26 cellular contexts compared by ENCODE assay signal in genomic region chr20:4190792-4191519, GRCh38. TPM values are rescaled to one million over a fixed set of nuclear protein-coding genes. Genes with fewer than 3 reads are reported as not detected.
DNase-seq lines count a peak whose midpoint lies in the region; ATAC-seq and TF ChIP-seq lines count a peak whose summit lies in the region.
"Had no signal": no experiment of that assay in that cellular context is flagged by ENCODE, and none has a peak within 500 bp of the region (broad histone marks: within the 10 kb centered on the region; RNA-seq: fewer than 3 reads in every experiment).

No MANE protein-coding gene starts in this region.

- no peak for DNase-seq in activated naive CD4-positive, alpha-beta T cell treated with anti-CD3 and anti-CD28 coated beads, Interleukin-2, amount 50 U/mL, for 72 hours (ENCODE audit: low spot score in 2 of 2)
- no peak for DNase-seq in activated naive CD4-positive, alpha-beta T cell treated with Interleukin-2 at 50 U/mL for 16 hours
- DNase-seq in RWPE2 (ENCODE audit: low spot score) (no peak), kidney tubule cell (ENCODE audit: low spot score) (peak; percentile 78), globus pallidus (ENCODE audit: low spot score) (no peak), Right ventricle myocardium inferior (ENCODE audit: missing footprints) (no peak)
- DNase-seq: activated CD4-positive, alpha-beta memory T cell treated with anti-CD3 and anti-CD28 coated beads, Interleukin-2, amount 10 ng/mL, durations not matched to agents 7 days and 5 days; activated CD8-positive, alpha-beta memory T cell treated with anti-CD3 and anti-CD28 coated beads, Interleukin-2, amount 50 U/mL, for 4 hours; BE2C; CD8-positive, alpha-beta T cell; EL; hypothalamus; left cardiac atrium; NCI-H146; NCI-H526 treated with DMSO at 0.1 percent for 48 hours; SHP77 treated with DMSO at 0.1 percent for 48 hours; small intestine; uterus had no signal

- peak overlapping the region; percentile 72 for H3K27ac ChIP-seq in RWPE2 (ENCODE audit: poor library complexity, severe bottlenecking)
- H3K27ac ChIP-seq: uterus had no signal

- intact Hi-C loops in Right ventricle myocardium inferior (cut with DNase I): no loop called here

- peak overlapping the region in 1 of 2 donors; percentile 52 for H3K27ac Mint-ChIP-seq in activated naive CD4-positive, alpha-beta T cell treated with anti-CD3 and anti-CD28 coated beads, Interleukin-2, amount 50 U/mL, for 72 hours
- H3K27ac Mint-ChIP-seq: activated CD4-positive, alpha-beta memory T cell treated with anti-CD3 and anti-CD28 coated beads, Interleukin-2, amount 10 ng/mL, durations not matched to agents 7 days and 5 days; activated naive CD4-positive, alpha-beta T cell treated with anti-CD3 and anti-CD28 coated beads, Interleukin-2, amount 50 U/mL, for 24 hours; CD8-positive, alpha-beta T cell; nephron; stimulated activated naive CD8-positive, alpha-beta T cell treated with anti-CD3 and anti-CD28 coated beads, Interleukin-15, Interleukin-2, amounts not matched to agents 100 ng/mL and 50 ng/mL, for 24 hours; T-helper 2 cell treated with Interferon-gamma antibody and Interleukin-4, amounts not matched to agents 5 μg/mL and 100 μg/mL, for 36 hours had no signal

- H3K4me1 ChIP-seq in RWPE2 (ENCODE audit: insufficient read depth, poor library complexity, severe bottlenecking): peaks cover 30% of the 10 kb centered on the region
- H3K4me1 ChIP-seq: BE2C, HAP-1, uterus had no signal

- no peaks in the 10 kb centered on the region for H3K9me3 ChIP-seq in RWPE2 (ENCODE audit: severe bottlenecking)
- H3K9me3 ChIP-seq: BE2C, HAP-1, uterus had no signal

- TF ChIP-seq CTCF in RWPE2 (IDR thresholded peaks at IDR 0.05; ENCODE audit: poor library complexity, severe bottlenecking): no peak

- H3K4me3 ChIP-seq in RWPE2 (ENCODE audit: severe bottlenecking): no peak overlapping the region
- H3K4me3 ChIP-seq: HAP-1, uterus had no signal

- H3K27me3 ChIP-seq in RWPE2 (ENCODE audit: insufficient read depth, poor library complexity, severe bottlenecking): no peaks in the 10 kb centered on the region
- H3K27me3 ChIP-seq: uterus had no signal

- H3K36me3 Mint-ChIP-seq in activated naive CD4-positive, alpha-beta T cell treated with anti-CD3 and anti-CD28 coated beads, Interleukin-2, amount 50 U/mL, for 72 hours: no peaks in the 10 kb centered on the region
- H3K36me3 Mint-ChIP-seq: activated naive CD4-positive, alpha-beta T cell treated with anti-CD3 and anti-CD28 coated beads, Interleukin-2, amount 50 U/mL, for 24 hours; CD8-positive, alpha-beta T cell had no signal

- ATAC-seq in activated naive CD4-positive, alpha-beta T cell treated with anti-CD3 and anti-CD28 coated beads, Interleukin-2, amount 50 U/mL, for 72 hours: peak; percentile 28 to 51
- peak; percentile 47 for ATAC-seq in RWPE2 (ENCODE audit: low read depth)
- ATAC-seq in Right ventricle myocardium inferior: no peak
- ATAC-seq in HG02852 (IDR thresholded peaks at IDR 0.05; ENCODE audit: unreplicated experiment): no peak
- ATAC-seq: CD8-positive, alpha-beta T cell; left cardiac atrium had no signal

- H3K9me3 Mint-ChIP-seq in activated naive CD4-positive, alpha-beta T cell treated with anti-CD3 and anti-CD28 coated beads, Interleukin-2, amount 50 U/mL, for 72 hours: no peaks in the 10 kb centered on the region
- H3K9me3 Mint-ChIP-seq: activated CD4-positive, alpha-beta memory T cell treated with anti-CD3 and anti-CD28 coated beads, Interleukin-2, amount 10 ng/mL, durations not matched to agents 7 days and 5 days; activated naive CD4-positive, alpha-beta T cell treated with anti-CD3 and anti-CD28 coated beads, Interleukin-2, amount 50 U/mL, for 24 hours; CD8-positive, alpha-beta T cell; nephron; stimulated activated naive CD8-positive, alpha-beta T cell treated with anti-CD3 and anti-CD28 coated beads, Interleukin-15, Interleukin-2, amounts not matched to agents 100 ng/mL and 50 ng/mL, for 24 hours; T-helper 2 cell treated with Interferon-gamma antibody and Interleukin-4, amounts not matched to agents 5 μg/mL and 100 μg/mL, for 36 hours had no signal

- H3K36me3 ChIP-seq in RWPE2 (ENCODE audit: low read depth): peaks cover 4% of the 10 kb centered on the region; the same call in 1 of the 2 replicates
- H3K36me3 ChIP-seq: BE2C, HAP-1, uterus had no signal

RNA-seq across cellular contexts. Expression of gene SMOX, which starts 42.3 kb away (rescaled TPM):
- 1 to 10 TPM; 1.3 to 2.2 TPM for total RNA-seq in activated naive CD4-positive, alpha-beta T cell treated with anti-CD3 and anti-CD28 coated beads, Interleukin-2, amount 50 U/mL, for 72 hours
- total RNA-seq in Right ventricle myocardium inferior: 2.3 TPM

RNA-seq across cellular contexts. Expression of gene ADRA1D, which starts 58.1 kb away (rescaled TPM):
- total RNA-seq in activated naive CD4-positive, alpha-beta T cell treated with anti-CD3 and anti-CD28 coated beads, Interleukin-2, amount 50 U/mL, for 72 hours: not detected
- total RNA-seq in Right ventricle myocardium inferior: 0.16 TPM
- total RNA-seq: activated CD4-positive, alpha-beta memory T cell treated with anti-CD3 and anti-CD28 coated beads, Interleukin-2, amount 10 ng/mL, durations not matched to agents 7 days and 5 days; CD8-positive, alpha-beta T cell; LHCN-M2; lung microvascular endothelial cell had no signal

Comparison
In these comparisons a context has a peak if more than half of its experiments do, and no peak if none do; other contexts are left out.
1. ATAC-seq: peak in activated naive CD4-positive, alpha-beta T cell treated with anti-CD3 and anti-CD28 coated beads, Interleukin-2, amount 50 U/mL, for 72 hours (2 of 2) and RWPE2 (single experiment); none in Right ventricle myocardium inferior (single experiment) and HG02852 (single experiment).